In the genomic region with DNA sequence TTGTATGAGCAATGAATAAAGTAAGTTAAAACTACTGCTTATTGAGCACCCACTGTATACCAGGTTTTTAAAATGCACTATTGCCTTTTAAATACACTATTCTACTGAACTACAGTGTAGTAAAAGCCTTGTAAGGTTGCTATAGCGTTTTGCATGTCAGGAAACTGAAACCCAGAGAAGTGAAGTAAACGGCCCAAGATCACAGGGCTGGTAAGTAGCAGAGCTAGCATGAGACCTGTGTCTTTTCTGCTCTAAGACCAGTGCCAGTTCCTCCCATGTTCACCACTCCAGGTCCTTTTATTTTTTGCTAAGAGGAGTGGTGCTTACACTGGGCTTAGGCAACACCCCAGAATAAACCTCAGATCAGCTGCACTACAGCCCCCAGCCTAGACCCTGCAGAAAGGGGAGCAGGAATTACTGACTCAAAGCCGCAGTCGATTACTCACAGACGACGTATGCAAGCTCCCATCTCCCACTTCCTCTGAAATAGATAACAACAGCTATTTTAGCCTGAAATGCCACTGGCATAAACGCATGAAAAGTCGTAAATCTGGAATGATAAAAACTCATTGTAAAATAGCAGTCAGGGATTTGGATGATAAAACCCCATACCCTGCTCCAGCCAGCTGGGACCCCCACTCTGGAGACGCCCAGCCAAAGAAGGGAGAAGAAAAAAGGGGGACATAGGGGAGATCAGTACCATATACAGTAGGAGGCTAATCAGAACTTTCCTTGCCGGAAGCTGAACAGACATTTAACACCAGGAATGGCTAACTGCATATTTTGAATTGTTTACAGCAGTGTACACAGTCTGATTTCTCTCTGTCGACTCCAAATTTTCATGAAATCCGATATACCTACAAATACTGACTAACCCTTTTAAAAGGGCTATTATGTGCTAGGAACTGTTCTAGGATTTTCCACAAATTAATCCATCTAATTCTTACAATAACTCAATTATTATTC, we compare ENCODE assay signal across 10 cellular contexts.
DNase-seq lines count a peak whose midpoint lies in the region; ATAC-seq, FAIRE-seq and TF ChIP-seq lines count a peak whose summit lies in the region.
"Had no signal": no experiment of that assay in that cellular context is flagged by ENCODE, and none has a peak within 500 bp of the region (broad histone marks: within the 10 kb centered on the region; RNA-seq: fewer than 3 reads in every experiment).

No MANE protein-coding gene starts in this region.

- H3K4me2 ChIP-seq in mesenchymal stem cell (ENCODE audit: low read length, poor library complexity, severe bottlenecking), result peak overlapping the region; percentile 55

- no peaks in the 10 kb centered on the region for H3K27me3 Mint-ChIP-seq in Calu3 (ENCODE audit: unreplicated experiment)
- H3K27me3 Mint-ChIP-seq in activated T-helper 17 cell treated with anti-CD3 and anti-CD28 coated beads, Interleukin-2, amount 50 U/mL, for 72 hours, result peaks cover 15% of the 10 kb centered on the region

- H2BK12ac ChIP-seq in mesenchymal stem cell (ENCODE audit: low read length in 2 of 2), result peak overlapping the region; percentile 49 to 64

- peak overlapping the region; percentile 100 for H3K27ac ChIP-seq in mesenchymal stem cell (ENCODE audit: low read length, poor library complexity, severe bottlenecking)

- DNase-seq in Calu3, result peak; percentile 55
- DNase-seq in HTR-8/SVneo (ENCODE audit: insufficient read length, low spot score), result peak; percentile 75
- peak; percentile 96 for DNase-seq in mesenchymal stem cell
- no peak for DNase-seq in SKM-1 (lab: John Stamatoyannopoulos, UW; ENCODE audit: unreplicated experiment)
- DNase-seq in NCI-H2081 treated with DMSO at 0.1 percent for 48 hours (lab: John Stamatoyannopoulos, UW), result no peak
- DNase-seq in UCSD-AML1 (lab: John Stamatoyannopoulos, UW; ENCODE audit: unreplicated experiment), result no peak
- DNase-seq: activated CD4-positive, CD25-positive, alpha-beta regulatory T cell; small intestine had no signal

- no TSS peak for BruUV-seq in Calu3 (replicated peaks; lab: Mats Ljungman, UMichigan)

- peak overlapping the region; percentile 35 for H3K27ac Mint-ChIP-seq in Calu3 (ENCODE audit: unreplicated experiment)
- no peak overlapping the region for H3K27ac Mint-ChIP-seq in activated T-helper 17 cell treated with anti-CD3 and anti-CD28 coated beads, Interleukin-2, amount 50 U/mL, for 72 hours

- no peaks in the 10 kb centered on the region for H3K36me3 Mint-ChIP-seq in Calu3 (ENCODE audit: insufficient read depth, unreplicated experiment)
- no peaks in the 10 kb centered on the region for H3K36me3 Mint-ChIP-seq in activated T-helper 17 cell treated with anti-CD3 and anti-CD28 coated beads, Interleukin-2, amount 50 U/mL, for 72 hours (ENCODE audit: low read depth)

- CTCF ChIA-PET in Calu3 (lab: Charles Lee), result interaction anchor here (0.6 to 1.3 kb wide), 4 partner anchors 9 to 135 kb away, joined by 3 to 6 read pairs (median 4); no protein-coding TSS in a partner anchor

- H2AK5ac ChIP-seq in mesenchymal stem cell (ENCODE audit: low read length, severe bottlenecking), result peak overlapping the region; percentile 9

- peaks cover 10% of the 10 kb centered on the region for H3K4me1 ChIP-seq in mesenchymal stem cell (ENCODE audit: control insufficient read depth, insufficient read depth, low read depth, low read length)

- no peak overlapping the region for H2BK15ac ChIP-seq in mesenchymal stem cell (ENCODE audit: low read depth, poor library complexity, severe bottlenecking)

- peak overlapping the region; percentile 85 for H4K8ac ChIP-seq in mesenchymal stem cell (ENCODE audit: low read length)

- WGBS in mesenchymal stem cell, result 0% methylated on average over 9 of the region's 12 CpGs

- peaks cover 49% of the 10 kb centered on the region for H3K4me1 Mint-ChIP-seq in Calu3 (ENCODE audit: low read depth, unreplicated experiment)
- H3K4me1 Mint-ChIP-seq in activated T-helper 17 cell treated with anti-CD3 and anti-CD28 coated beads, Interleukin-2, amount 50 U/mL, for 72 hours, result no peaks in the 10 kb centered on the region

- intact Hi-C loops in Calu3 (cut with micrococcal nuclease; ENCODE audit: unreplicated experiment), result loop anchor here (2.0 to 10.0 kb wide), 2 partner anchors 106 to 606 kb away; no protein-coding TSS in a partner anchor

- peak overlapping the region; percentile 100 for H2BK5ac ChIP-seq in mesenchymal stem cell (ENCODE audit: low read depth, low read length, poor library complexity, severe bottlenecking)

- H3K4me3 Mint-ChIP-seq in Calu3 (ENCODE audit: low read depth, unreplicated experiment), result peak overlapping the region; percentile 45
- no peak overlapping the region for H3K4me3 Mint-ChIP-seq in activated T-helper 17 cell treated with anti-CD3 and anti-CD28 coated beads, Interleukin-2, amount 50 U/mL, for 72 hours

- no peaks in the 10 kb centered on the region for H3K9me3 Mint-ChIP-seq in Calu3 (ENCODE audit: low read depth, unreplicated experiment)
- H3K9me3 Mint-ChIP-seq in activated T-helper 17 cell treated with anti-CD3 and anti-CD28 coated beads, Interleukin-2, amount 50 U/mL, for 72 hours, result no peaks in the 10 kb centered on the region

- H3K27me3 ChIP-seq in mesenchymal stem cell (ENCODE audit: control insufficient read depth in 1 of 2, insufficient read depth in 1 of 2, low read length in 2 of 2), result no peaks in the 10 kb centered on the region

- H3K79me1 ChIP-seq in mesenchymal stem cell (replicated peaks; ENCODE audit: low read length, poor library complexity, severe bottlenecking), result no peaks in the 10 kb centered on the region

- no peak for FAIRE-seq in HTR-8/SVneo (lab: Jason Lieb, UNC)
- FAIRE-seq: small intestine had no signal

- H3K4me3 ChIP-seq in mesenchymal stem cell (ENCODE audit: insufficient read depth in 1 of 2, low read depth in 1 of 2, low read length in 2 of 2), result no peak overlapping the region

- H3K14ac ChIP-seq in mesenchymal stem cell (ENCODE audit: low read length in 2 of 2), result no peak overlapping the region

- no peak overlapping the region for H3K4ac ChIP-seq in mesenchymal stem cell (ENCODE audit: low read depth in 1 of 2, low read length in 2 of 2)

- H2AFZ ChIP-seq in mesenchymal stem cell (ENCODE audit: low read depth, low read length), result no peak overlapping the region

- peak; percentile 35 for ATAC-seq in activated T-helper 17 cell treated with anti-CD3 and anti-CD28 coated beads, Interleukin-2, amount 50 U/mL, for 72 hours (replicated peaks)
- ATAC-seq in GM18502 (IDR thresholded peaks at IDR 0.05; ENCODE audit: poor library complexity, unreplicated experiment), result no peak

- no peaks in the 10 kb centered on the region for H3K36me3 ChIP-seq in mesenchymal stem cell (ENCODE audit: control insufficient read depth in 1 of 2, insufficient read depth in 2 of 2, low read depth in 1 of 2, low read length in 2 of 2)

- H3K9me3 ChIP-seq in mesenchymal stem cell (ENCODE audit: control insufficient read depth, low read length), result no peaks in the 10 kb centered on the region

- H3K23ac ChIP-seq in mesenchymal stem cell (ENCODE audit: low read length in 2 of 2), result no peak overlapping the region

- peak overlapping the region; percentile 87 for H2BK120ac ChIP-seq in mesenchymal stem cell (ENCODE audit: low read depth, low read length)

- TF ChIP-seq CTCF in Calu3 (IDR thresholded peaks at IDR 0.05; ENCODE audit: unreplicated experiment), result no peak

- peak overlapping the region; percentile 90 for H4K91ac ChIP-seq in mesenchymal stem cell (ENCODE audit: low read length)

- H3K9ac ChIP-seq in mesenchymal stem cell (ENCODE audit: low read length), result peak overlapping the region; percentile 39

- H3K18ac ChIP-seq in mesenchymal stem cell (ENCODE audit: low read depth in 1 of 2, low read length in 2 of 2), result peak overlapping the region; percentile 55 to 94

Comparison
In these comparisons a context has a peak if more than half of its experiments do, and no peak if none do; other contexts are left out.
1. DNase-seq: peak in Calu3 (single experiment), HTR-8/SVneo (single experiment) and mesenchymal stem cell (single experiment); none in SKM-1 (single experiment), NCI-H2081 treated with DMSO at 0.1 percent for 48 hours (single experiment) and UCSD-AML1 (single experiment).